In the genomic region with DNA sequence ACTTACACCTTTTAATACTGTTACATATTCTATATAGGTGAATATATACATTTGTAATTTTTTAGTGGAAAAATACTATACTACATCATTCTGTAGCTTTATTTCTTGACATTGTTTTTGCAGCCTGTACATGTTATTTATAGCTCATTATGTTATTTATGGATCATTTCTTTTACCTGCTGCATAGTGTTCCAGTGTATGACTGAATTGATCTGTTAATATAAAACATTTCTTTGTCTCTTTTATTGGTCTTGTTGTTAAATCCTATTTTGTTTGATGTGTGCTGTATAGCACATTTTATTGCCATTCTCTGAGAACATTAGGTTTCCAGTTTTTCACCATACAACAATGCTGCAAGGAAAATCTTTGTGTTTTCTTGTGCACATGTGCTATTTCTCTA, we compare ENCODE assay signal across 1 cellular context.
A peak's percentile ranks its signal among the peaks of the same experiment; 100 is the strongest.
TF ChIP-seq lines count a peak whose summit lies in the region.

No MANE protein-coding gene starts in this region.

TF ChIP-seq in K562, 482 proteins besides CTCF, POLR2A, EP300 and RAD21:
- TF ChIP-seq WHSC1 (IDR thresholded peaks at IDR 0.05; ENCODE audit: low read length) (no peak), ZNF146 (CRISPR knock-in tag; IDR thresholded peaks at IDR 0.05; ENCODE audit: unreplicated experiment) (peak; percentile 57)
